Comparison of ENCODE assay signal across 8 cellular contexts in the genomic region with DNA sequence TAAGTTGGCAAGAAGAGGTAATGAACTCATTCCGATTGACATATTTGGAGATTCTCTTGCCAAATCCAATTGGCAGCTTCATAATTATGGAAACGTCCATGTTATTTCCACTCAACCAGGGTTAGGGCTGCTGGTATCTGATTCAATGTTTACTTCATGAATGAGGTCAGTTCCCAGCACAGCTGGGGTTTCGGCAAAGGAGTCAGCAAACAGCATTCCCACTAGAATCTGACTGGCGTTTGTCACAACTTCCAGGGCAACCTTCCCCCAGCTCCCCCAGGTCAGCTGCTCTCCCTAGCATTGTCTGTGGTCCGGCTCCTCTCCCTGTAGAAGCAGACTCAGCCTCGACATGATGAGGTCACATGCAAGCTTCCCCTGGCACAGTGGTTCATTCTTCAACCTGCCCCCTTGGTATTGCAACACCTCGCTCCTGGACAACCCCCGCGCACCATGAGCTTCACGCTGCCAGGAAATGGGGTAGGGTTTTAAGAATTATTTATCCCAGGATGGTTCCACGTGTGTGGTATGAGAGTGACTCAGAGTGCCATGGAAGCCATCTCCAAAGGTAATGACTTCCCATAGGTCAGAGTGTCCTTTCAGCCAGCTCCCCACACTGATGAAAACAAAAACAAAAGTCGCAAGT.
A peak's percentile ranks its signal among the peaks of the same experiment; 100 is the strongest.
DNase-seq lines count a peak whose midpoint lies in the region; ATAC-seq and TF ChIP-seq lines count a peak whose summit lies in the region.

No MANE protein-coding gene starts in this region.

- peaks cover 3% of the 10 kb centered on the region for H3K27me3 Mint-ChIP-seq in progenitor cell of endocrine pancreas
- peaks cover 0 to 39% (median 0%) of the 10 kb centered on the region in 5 donors for H3K27me3 Mint-ChIP-seq in naive thymus-derived CD4-positive, alpha-beta T cell

- H3K9me3 ChIP-seq in naive thymus-derived CD4-positive, alpha-beta T cell (ENCODE audit: control insufficient read depth in 2 of 3, low read length in 3 of 3) = no peaks in the 10 kb centered on the region

- DNase-seq in DMS53 (lab: John Stamatoyannopoulos, UW) = peak; percentile 91
- DNase-seq in RWPE1 (ENCODE audit: low spot score) = peak; percentile 24
- DNase-seq in foreskin keratinocyte = peak; percentile 59 to 65
- no peak for DNase-seq in progenitor cell of endocrine pancreas (ENCODE audit: low spot score, unreplicated experiment)
- no peak for DNase-seq in iPS-NIHi7 (ENCODE audit: extremely low spot score)
- DNase-seq in naive thymus-derived CD4-positive, alpha-beta T cell = no peak

- H3K27ac Mint-ChIP-seq in progenitor cell of endocrine pancreas = peak overlapping the region; percentile 89
- H3K27ac Mint-ChIP-seq in naive thymus-derived CD4-positive, alpha-beta T cell = peak overlapping the region in 1 of 9 donors; percentile 45

- H3K36me3 ChIP-seq in naive thymus-derived CD4-positive, alpha-beta T cell (ENCODE audit: control insufficient read depth in 2 of 3, insufficient read depth in 3 of 3, low read length in 3 of 3) = no peaks in the 10 kb centered on the region

- no peaks in the 10 kb centered on the region for H3K9me3 Mint-ChIP-seq in progenitor cell of endocrine pancreas (ENCODE audit: low read depth)
- no peaks in the 10 kb centered on the region for H3K9me3 Mint-ChIP-seq in naive thymus-derived CD4-positive, alpha-beta T cell

- H3K4me1 Mint-ChIP-seq in progenitor cell of endocrine pancreas (ENCODE audit: low read depth) = peaks cover 57% of the 10 kb centered on the region
- H3K4me1 Mint-ChIP-seq in naive thymus-derived CD4-positive, alpha-beta T cell = no peaks in the 10 kb centered on the region

- no peak overlapping the region for H3K4me3 ChIP-seq in naive thymus-derived CD4-positive, alpha-beta T cell (ENCODE audit: low read length)

- peak overlapping the region; percentile 58 for H3K27ac ChIP-seq in RWPE1
- no peak overlapping the region for H3K27ac ChIP-seq in foreskin keratinocyte
- no peak overlapping the region for H3K27ac ChIP-seq in naive thymus-derived CD4-positive, alpha-beta T cell (ENCODE audit: low read depth, low read length)

- POLR2A ChIA-PET in RWPE1 (lab: Yijun Ruan, JAX; ENCODE audit: low non-redundant PET) = interaction anchor here (0.6 kb wide), 1 partner anchor 205 kb away, joined by 4 read pairs; no protein-coding TSS in a partner anchor
- POLR2A ChIA-PET in naive thymus-derived CD4-positive, alpha-beta T cell (lab: Charles Lee) = interaction anchor here (0.7 to 1.1 kb wide), 2 partner anchors 10 to 12 kb away, joined by 3 to 4 read pairs; no protein-coding TSS in a partner anchor

- peak; percentile 34 for ATAC-seq in foreskin keratinocyte
- no peak for ATAC-seq in HG02840 (IDR thresholded peaks at IDR 0.05; ENCODE audit: low FRiP score, unreplicated experiment)
- ATAC-seq in naive thymus-derived CD4-positive, alpha-beta T cell = no peak
- no peak for ATAC-seq in HG03175 (IDR thresholded peaks at IDR 0.05; ENCODE audit: unreplicated experiment)

- TF ChIP-seq CTCF in RWPE1 (conservative IDR thresholded peaks at IDR 0.05; ENCODE audit: low read depth) (no peak), foreskin keratinocyte (conservative IDR thresholded peaks at IDR 0.05) (no peak), progenitor cell of endocrine pancreas (IDR thresholded peaks at IDR 0.05; ENCODE audit: unreplicated experiment) (no peak)

- no peaks in the 10 kb centered on the region for H3K36me3 Mint-ChIP-seq in progenitor cell of endocrine pancreas (ENCODE audit: insufficient read depth)
- H3K36me3 Mint-ChIP-seq in naive thymus-derived CD4-positive, alpha-beta T cell = no peaks in the 10 kb centered on the region

- CTCF ChIA-PET in RWPE1 (lab: Yijun Ruan, JAX) = no interaction called here
- CTCF ChIA-PET in naive thymus-derived CD4-positive, alpha-beta T cell (lab: Charles Lee) = no interaction called here

- intact Hi-C loops in naive thymus-derived CD4-positive, alpha-beta T cell (cut with micrococcal nuclease) = no loop called here

- H3K4me3 Mint-ChIP-seq in progenitor cell of endocrine pancreas (ENCODE audit: low read depth) = no peak overlapping the region
- H3K4me3 Mint-ChIP-seq in naive thymus-derived CD4-positive, alpha-beta T cell = no peak overlapping the region

- peaks cover 10% of the 10 kb centered on the region for H3K4me1 ChIP-seq in foreskin keratinocyte
- H3K4me1 ChIP-seq in naive thymus-derived CD4-positive, alpha-beta T cell (ENCODE audit: control insufficient read depth in 2 of 2, insufficient read depth in 2 of 2, low read length in 2 of 2) = no peaks in the 10 kb centered on the region

- no peaks in the 10 kb centered on the region for H3K27me3 ChIP-seq in foreskin keratinocyte
- H3K27me3 ChIP-seq in naive thymus-derived CD4-positive, alpha-beta T cell (ENCODE audit: control insufficient read depth in 2 of 2, insufficient read depth in 2 of 2, low read length in 2 of 2) = no peaks in the 10 kb centered on the region

Comparison
In these comparisons a context has a peak if more than half of its experiments do, and no peak if none do; other contexts are left out.
1. DNase-seq: peak in DMS53 (single experiment), RWPE1 (single experiment) and foreskin keratinocyte (2 of 2); none in progenitor cell of endocrine pancreas (single experiment), iPS-NIHi7 (single experiment) and naive thymus-derived CD4-positive, alpha-beta T cell (0 of 9).